Comparison of ENCODE assay signal across 18 cellular contexts in genomic region chr4:144574509-144574908, GRCh38.
A peak's percentile ranks its signal among the peaks of the same experiment; 100 is the strongest.
DNase-seq lines count a peak whose midpoint lies in the region; ATAC-seq, FAIRE-seq and TF ChIP-seq lines count a peak whose summit lies in the region.
"Had no signal": no experiment of that assay in that cellular context is flagged by ENCODE, and none has a peak within 500 bp of the region (broad histone marks: within the 10 kb centered on the region; RNA-seq: fewer than 3 reads in every experiment).

No MANE protein-coding gene starts in this region.

- peak; percentile 5 for DNase-seq in astrocyte (ENCODE audit: low read depth)
- DNase-seq in stimulated activated naive B cell treated with anti-CD40 and anti-IgM and Interleukin-4, amounts not matched to agents 10 μg/mL and 1 μg/mL and 100 μg/mL, for 72 hours: no peak
- no peak for DNase-seq in DMS79 treated with DMSO at 0.1 percent for 48 hours (lab: John Stamatoyannopoulos, UW)
- DNase-seq in NAMALWA (ENCODE audit: low spot score): no peak
- no peak for DNase-seq in amniotic stem cell (lab: John Stamatoyannopoulos, UW)
- DNase-seq: ACHN; Calu3; CD8-positive, alpha-beta T cell; HCEC 1CT had no signal

- H3K4me3 ChIP-seq in BLaER1 treated with 17β-estradiol and CSF1 and Interleukin-3, amounts not matched to agents 10 nM and 100 nM: peak overlapping the region in 3 of 10 experiments; percentile 9 to 23 (median 15); a peak in 3 of 20 replicates
- no peak overlapping the region for H3K4me3 ChIP-seq in astrocyte (ENCODE audit: insufficient read depth, low read depth, low read length)
- H3K4me3 ChIP-seq: GM23248, K562 had no signal

- no peak overlapping the region for H3K4me3 Mint-ChIP-seq in astrocyte (ENCODE audit: unreplicated experiment)
- H3K4me3 Mint-ChIP-seq in stimulated activated naive B cell treated with anti-CD40 and anti-IgM and Interleukin-4, amounts not matched to agents 10 μg/mL and 1 μg/mL and 100 μg/mL, for 72 hours: no peak overlapping the region
- H3K4me3 Mint-ChIP-seq: CD8-positive, alpha-beta T cell had no signal

- H3K27ac ChIP-seq in BLaER1 treated with 17β-estradiol and CSF1 and Interleukin-3, amounts not matched to agents 10 nM and 100 nM: peak overlapping the region in 7 of 11 experiments; percentile 8 to 72 (median 57); a peak in 13 of 22 replicates
- H3K27ac ChIP-seq in KOPT-K1 (ENCODE audit: low read depth, low read length, poor library complexity, severe bottlenecking) (peak overlapping the region; percentile 2), astrocyte (ENCODE audit: low read depth, low read length) (no peak overlapping the region)
- H3K27ac ChIP-seq: GM23248, HL-60 had no signal

- peak; percentile 21 to 27 for ATAC-seq in stimulated activated naive B cell treated with anti-CD40 and anti-IgM and Interleukin-4, amounts not matched to agents 10 μg/mL and 1 μg/mL and 100 μg/mL, for 72 hours (replicated peaks)
- ATAC-seq: CD8-positive, alpha-beta T cell; K562 had no signal

- peak overlapping the region in 4 of 11 experiments; percentile 20 to 35 (median 30); a peak in 4 of 22 replicates for H3K9ac ChIP-seq in BLaER1 treated with 17β-estradiol and CSF1 and Interleukin-3, amounts not matched to agents 10 nM and 100 nM
- H3K9ac ChIP-seq in astrocyte (ENCODE audit: low read length): no peak overlapping the region
- H3K9ac ChIP-seq: GM23248 had no signal

- H3K4me1 ChIP-seq in BLaER1 treated with 17β-estradiol and CSF1 and Interleukin-3, amounts not matched to agents 10 nM and 100 nM: peaks cover 17 to 28% (median 24%) of the 10 kb centered on the region in 10 experiments
- peaks cover 14% of the 10 kb centered on the region for H3K4me1 ChIP-seq in astrocyte (ENCODE audit: insufficient read depth, low read length)

- no peaks in the 10 kb centered on the region for H3K27me3 ChIP-seq in BLaER1 treated with 17β-estradiol and CSF1 and Interleukin-3, amounts not matched to agents 10 nM and 100 nM
- H3K27me3 ChIP-seq in astrocyte (ENCODE audit: insufficient read depth, low read length): no peaks in the 10 kb centered on the region

- no peak for FAIRE-seq in astrocyte (lab: Jason Lieb, UNC)
- FAIRE-seq: A204.1, G401.6, GM12891, GM19239, K562 had no signal

- no peak overlapping the region for H3K27ac Mint-ChIP-seq in astrocyte (ENCODE audit: unreplicated experiment)
- no peak overlapping the region for H3K27ac Mint-ChIP-seq in stimulated activated naive B cell treated with anti-CD40 and anti-IgM and Interleukin-4, amounts not matched to agents 10 μg/mL and 1 μg/mL and 100 μg/mL, for 72 hours
- H3K27ac Mint-ChIP-seq: CD8-positive, alpha-beta T cell had no signal

- peak overlapping the region; percentile 36 to 89 (median 79) for H3K4me2 ChIP-seq in BLaER1 treated with 17β-estradiol and CSF1 and Interleukin-3, amounts not matched to agents 10 nM and 100 nM
- H3K4me2 ChIP-seq in astrocyte (ENCODE audit: low read length): no peak overlapping the region

- H4K20me1 ChIP-seq in BLaER1 treated with 17β-estradiol and CSF1 and Interleukin-3, amounts not matched to agents 10 nM and 100 nM: no peaks in the 10 kb centered on the region
- H4K20me1 ChIP-seq in astrocyte (ENCODE audit: insufficient read depth, low read length): no peaks in the 10 kb centered on the region

- no peak for TF ChIP-seq CTCF in astrocyte (IDR thresholded peaks at IDR 0.05; ENCODE audit: insufficient read depth, low read depth, low read length)

- H3K4me1 Mint-ChIP-seq in astrocyte (ENCODE audit: low read depth, unreplicated experiment): peaks cover 2% of the 10 kb centered on the region
- peaks cover 7 to 30% of the 10 kb centered on the region in 2 donors for H3K4me1 Mint-ChIP-seq in stimulated activated naive B cell treated with anti-CD40 and anti-IgM and Interleukin-4, amounts not matched to agents 10 μg/mL and 1 μg/mL and 100 μg/mL, for 72 hours

- no peaks in the 10 kb centered on the region for H3K9me3 Mint-ChIP-seq in astrocyte (ENCODE audit: unreplicated experiment)
- no peaks in the 10 kb centered on the region for H3K9me3 Mint-ChIP-seq in stimulated activated naive B cell treated with anti-CD40 and anti-IgM and Interleukin-4, amounts not matched to agents 10 μg/mL and 1 μg/mL and 100 μg/mL, for 72 hours
- H3K9me3 Mint-ChIP-seq: CD8-positive, alpha-beta T cell had no signal

- no peak overlapping the region for H2AFZ ChIP-seq in astrocyte (ENCODE audit: low read depth, low read length)
- H2AFZ ChIP-seq: GM23248 had no signal

- no peaks in the 10 kb centered on the region for H3K9me3 ChIP-seq in BLaER1 treated with 17β-estradiol and CSF1 and Interleukin-3, amounts not matched to agents 10 nM and 100 nM (replicated peaks in 1 of 11)
- H3K9me3 ChIP-seq in KOPT-K1 (ENCODE audit: insufficient read depth, low read length, poor library complexity, severe bottlenecking): no peaks in the 10 kb centered on the region
- no peaks in the 10 kb centered on the region for H3K9me3 ChIP-seq in astrocyte (ENCODE audit: insufficient read depth, low read depth, low read length)

- H3K27me3 Mint-ChIP-seq in astrocyte (ENCODE audit: low read depth, unreplicated experiment): no peaks in the 10 kb centered on the region
- H3K27me3 Mint-ChIP-seq in stimulated activated naive B cell treated with anti-CD40 and anti-IgM and Interleukin-4, amounts not matched to agents 10 μg/mL and 1 μg/mL and 100 μg/mL, for 72 hours: no peaks in the 10 kb centered on the region

- no peaks in the 10 kb centered on the region for H3K36me3 Mint-ChIP-seq in astrocyte (ENCODE audit: low read depth, unreplicated experiment)
- no peaks in the 10 kb centered on the region for H3K36me3 Mint-ChIP-seq in stimulated activated naive B cell treated with anti-CD40 and anti-IgM and Interleukin-4, amounts not matched to agents 10 μg/mL and 1 μg/mL and 100 μg/mL, for 72 hours
- H3K36me3 Mint-ChIP-seq: CD8-positive, alpha-beta T cell had no signal

- no peaks in the 10 kb centered on the region for H3K79me2 ChIP-seq in astrocyte (ENCODE audit: insufficient read depth, low read length)

- H3K36me3 ChIP-seq in BLaER1 treated with 17β-estradiol and CSF1 and Interleukin-3, amounts not matched to agents 10 nM and 100 nM: no peaks in the 10 kb centered on the region
- H3K36me3 ChIP-seq in KOPT-K1 (ENCODE audit: insufficient read depth, low read length) (no peaks in the 10 kb centered on the region), astrocyte (ENCODE audit: insufficient read depth, low read length) (no peaks in the 10 kb centered on the region)
